8 cellular contexts compared by ENCODE assay signal in genomic region chr13:31162151-31163008, GRCh38. TPM values are rescaled to one million over a fixed set of nuclear protein-coding genes. Genes with fewer than 3 reads are reported as not detected.
A peak's percentile ranks its signal among the peaks of the same experiment; 100 is the strongest.
DNase-seq lines count a peak whose midpoint lies in the region; ATAC-seq, FAIRE-seq and TF ChIP-seq lines count a peak whose summit lies in the region.

No MANE protein-coding gene starts in this region.

- H3K4me3 Mint-ChIP-seq in activated B cell treated with CpG ODN at 0.5 μM for 24 hours = peak overlapping the region; percentile 97

- peak; percentile 53 for TF ChIP-seq POLR2A in GM18951 (IDR thresholded peaks at IDR 0.05; ENCODE audit: extremely low read depth, insufficient read depth, insufficient read length)

- TF ChIP-seq CTCF in AG09319 (IDR thresholded peaks at IDR 0.05; ENCODE audit: low read depth, low read length) = no peak
- TF ChIP-seq CTCF in activated B cell treated with CpG ODN at 0.5 μM for 24 hours (IDR thresholded peaks at IDR 0.05) = no peak

- CTCF ChIA-PET in activated B cell treated with CpG ODN at 0.5 μM for 24 hours (lab: Charles Lee) = no interaction called here

- H3K27ac Mint-ChIP-seq in activated B cell treated with CpG ODN at 0.5 μM for 24 hours = peak overlapping the region; percentile 95

- H3K36me3 Mint-ChIP-seq in activated B cell treated with CpG ODN at 0.5 μM for 24 hours (ENCODE audit: low read depth) = peaks cover 39% of the 10 kb centered on the region

- H3K27me3 Mint-ChIP-seq in activated B cell treated with CpG ODN at 0.5 μM for 24 hours = no peaks in the 10 kb centered on the region

- peaks cover 35% of the 10 kb centered on the region for H3K4me1 Mint-ChIP-seq in activated B cell treated with CpG ODN at 0.5 μM for 24 hours

- POLR2A ChIA-PET in activated B cell treated with CpG ODN at 0.5 μM for 24 hours (lab: Charles Lee) = interaction anchor here (1.0 to 3.0 kb wide), 2 partner anchors 38 to 1153 kb away, joined by 3 to 26 read pairs; partner anchors contain the start of genes B3GLCT, BRCA2 and ZAR1L

- ATAC-seq in HG03196 (IDR thresholded peaks at IDR 0.05; ENCODE audit: unreplicated experiment) (peak; percentile 87), activated B cell treated with CpG ODN at 0.5 μM for 24 hours (ENCODE audit: low read depth) (peak; percentile 85)

- intact Hi-C loops in activated B cell treated with CpG ODN at 0.5 μM for 24 hours (cut with micrococcal nuclease) = loop anchor here (1.0 to 5.0 kb wide), 9 partner anchors 38 to 1567 kb away; partner anchors contain the start of genes KATNAL1, N4BP2L2, SLC7A1 and UBL3

- FAIRE-seq in islet of Langerhans (lab: Jason Lieb, UNC) = peak; percentile 84

- DNase-seq in AG09319 (ENCODE audit: extremely low read depth, low read depth) (peak; percentile 94), NCI-H226 (peak; percentile 89), activated B cell treated with CpG ODN at 0.5 μM for 24 hours (no peak), cerebellar cortex (ENCODE audit: low spot score) (peak; percentile 98)
- DNase-seq in stimulated activated CD4-positive, alpha-beta T cell treated with anti-CD3 and anti-CD28 coated beads, Interleukin-12 subunit alpha, Interleukin-12 subunit beta, amount 100 ng/mL, for 4 hours = peak; percentile 87

- H3K9me3 Mint-ChIP-seq in activated B cell treated with CpG ODN at 0.5 μM for 24 hours = no peaks in the 10 kb centered on the region

- in situ Hi-C loops in GM18951 (cut with MboI; ENCODE audit: low sequenced_read_pairs, unreplicated experiment) = no loop called here

RNA-seq across cellular contexts. Expression of gene HSPH1, which starts 0.7 kb away (rescaled TPM):
- total RNA-seq in activated B cell treated with CpG ODN at 0.5 μM for 24 hours = 107 and 112 TPM in 2 replicates

RNA-seq across cellular contexts. Expression of gene B3GLCT, which starts 37.4 kb away (rescaled TPM):
- 2.9 and 3.0 TPM in 2 replicates for total RNA-seq in activated B cell treated with CpG ODN at 0.5 μM for 24 hours
